1 cellular context compared by ENCODE assay signal in genomic region chr6:27544135-27544534, GRCh38.
TF ChIP-seq lines count a peak whose summit lies in the region.
"Not testable (repeated sequence)": the region's sequence is repeated elsewhere in the genome, so short reads cannot be mapped to it uniquely, and the experiment has no call there.

No MANE protein-coding gene starts in this region.

TF ChIP-seq in K562, 482 proteins besides CTCF, POLR2A, EP300 and RAD21 (continues in another document):
- TF ChIP-seq AFF1 (IDR thresholded peaks at IDR 0.05; ENCODE audit: low read depth in 1 of 2, partially characterized antibody in 2 of 2): peak in 1 of 2 experiments; percentile 52
- peak; percentile 55; the same call in 1 of the 2 replicates for TF ChIP-seq CXXC5 (CRISPR knock-in tag; IDR thresholded peaks at IDR 0.05)
- peak; percentile 24 for TF ChIP-seq POLR2B (IDR thresholded peaks at IDR 0.05; ENCODE audit: low read depth, partially characterized antibody)
- TF ChIP-seq TOE1 (IDR thresholded peaks at IDR 0.05; ENCODE audit: borderline replicate concordance): peak; percentile 49; the same call in 1 of the 2 replicates
- TF ChIP-seq TOE1 (CRISPR knock-in tag; IDR thresholded peaks at IDR 0.05; ENCODE audit: borderline replicate concordance, low read depth); TEAD4 (CRISPR knock-in tag; IDR thresholded peaks at IDR 0.05; ENCODE audit: borderline replicate concordance); ATF1 (CRISPR knock-in tag; IDR thresholded peaks at IDR 0.05): not testable (repeated sequence)
- TF ChIP-seq ZBTB33 (CRISPR knock-in tag; IDR thresholded peaks at IDR 0.05): peak; percentile 38; the same call in 1 of the 2 replicates
- peak; percentile 22 to 35; a peak in 2 of 4 replicates for TF ChIP-seq MNT (conservative IDR thresholded peaks at IDR 0.05)
- peak; percentile 49 to 82 for TF ChIP-seq KDM1A (IDR thresholded peaks at IDR 0.05)
- TF ChIP-seq TAF1 (IDR thresholded peaks at IDR 0.05; ENCODE audit: control insufficient read depth, extremely low read depth, insufficient read depth, low read length, severe bottlenecking): peak; percentile 17
- TF ChIP-seq HDAC2 (IDR thresholded peaks at IDR 0.05): peak; percentile 39; the same call in 1 of the 2 replicates
- TF ChIP-seq TEAD4 (IDR thresholded peaks at IDR 0.05; ENCODE audit: low read length): peak; percentile 12; the same call in 1 of the 2 replicates
- TF ChIP-seq HMGXB4 (CRISPR knock-in tag; IDR thresholded peaks at IDR 0.05): peak; percentile 48; the same call in 1 of the 2 replicates
- peak; percentile 89 for TF ChIP-seq VEZF1 (CRISPR knock-in tag; IDR thresholded peaks at IDR 0.05)
- TF ChIP-seq SMARCA5 (IDR thresholded peaks at IDR 0.05): peak; percentile 84; the same call in 1 of the 2 replicates
- TF ChIP-seq BCOR (IDR thresholded peaks at IDR 0.05): peak; percentile 94
- TF ChIP-seq TBP (optimal IDR thresholded peaks at IDR 0.05; ENCODE audit: low read depth, low read length): peak; percentile 10
- TF ChIP-seq GABPB1 (CRISPR knock-in tag; IDR thresholded peaks at IDR 0.05): peak; percentile 50; the same call in 1 of the 2 replicates
- peak; percentile 31; the same call in 1 of the 2 replicates for TF ChIP-seq CREM (IDR thresholded peaks at IDR 0.05; ENCODE audit: low read depth)
- peak; percentile 57; the same call in 1 of the 2 replicates for TF ChIP-seq CBX1 (IDR thresholded peaks at IDR 0.05; ENCODE audit: low read depth)
- peak; percentile 89 for TF ChIP-seq ETV1 (tag; conservative IDR thresholded peaks at IDR 0.05; ENCODE audit: low read depth)
- 0 out of 2 replicates have a peak, but pooled peaks have one; percentile 11 for TF ChIP-seq DPF2 (IDR thresholded peaks at IDR 0.05)
- peak; percentile 60 for TF ChIP-seq CC2D1A (IDR thresholded peaks at IDR 0.05)
- TF ChIP-seq EP400 (IDR thresholded peaks at IDR 0.05): peak; percentile 38; the same call in 1 of the 2 replicates
- TF ChIP-seq MAZ (CRISPR knock-in tag; conservative IDR thresholded peaks at IDR 0.05 in 1 of 2, IDR thresholded peaks at IDR 0.05 in 1 of 2): peak in 1 of 2 experiments; percentile 11; a peak in 1 of 4 replicates
- TF ChIP-seq ETV5 (CRISPR knock-in tag; IDR thresholded peaks at IDR 0.05; ENCODE audit: low read depth): peak; percentile 96
- TF ChIP-seq POLR2H (tag; IDR thresholded peaks at IDR 0.05; ENCODE audit: low read depth): peak; percentile 14
- 0 out of 2 replicates have a peak, but pooled peaks have one; percentile 17 for TF ChIP-seq ZEB2 (IDR thresholded peaks at IDR 0.05)
- peak; percentile 42; the same call in 1 of the 2 replicates for TF ChIP-seq SMARCA4 (IDR thresholded peaks at IDR 0.05)
- peak; percentile 92 for TF ChIP-seq HLTF (IDR thresholded peaks at IDR 0.05)
- TF ChIP-seq EHMT2 (IDR thresholded peaks at IDR 0.05): 0 out of 2 replicates have a peak, but pooled peaks have one; percentile 22
- TF ChIP-seq TRIM28 (IDR thresholded peaks at IDR 0.05): peak; percentile 78; the same call in 1 of the 2 replicates
- peak in 1 of 2 experiments; percentile 62; a peak in 2 of 4 replicates for TF ChIP-seq RCOR1 (IDR thresholded peaks at IDR 0.05; ENCODE audit: borderline replicate concordance in 1 of 2, low read depth in 2 of 2, low read length in 2 of 2)
- 0 out of 2 replicates have a peak, but pooled peaks have one; percentile 48 for TF ChIP-seq TFAP4 (CRISPR knock-in tag; IDR thresholded peaks at IDR 0.05; ENCODE audit: borderline replicate concordance)
- peak; percentile 70 for TF ChIP-seq GTF3C2 (IDR thresholded peaks at IDR 0.05; ENCODE audit: borderline replicate concordance, extremely low read depth, insufficient read length)
- TF ChIP-seq ATF1 (tag; IDR thresholded peaks at IDR 0.05): 0 out of 2 replicates have a peak, but pooled peaks have one; percentile 16
